In the genomic region with DNA sequence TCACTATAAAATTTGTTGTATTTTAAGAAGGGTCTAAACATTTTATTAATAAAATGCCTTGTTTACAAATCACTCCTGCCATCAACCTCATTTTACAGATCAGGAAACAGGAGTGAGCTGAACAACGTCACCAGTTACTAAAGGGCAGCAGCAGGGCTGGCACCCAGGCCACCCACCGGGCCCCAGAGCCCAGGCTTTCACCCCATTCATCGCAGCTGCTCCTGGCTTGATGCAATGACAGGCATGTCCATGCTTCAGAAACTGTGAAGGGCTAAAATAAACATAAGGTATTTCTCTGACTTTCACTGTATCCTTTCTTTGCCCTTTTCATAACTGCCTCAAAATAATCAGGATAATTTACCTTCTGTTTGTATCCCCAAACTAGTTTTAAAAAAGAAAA, we compare ENCODE assay signal across 27 cellular contexts.
"Had no signal": no experiment of that assay in that cellular context is flagged by ENCODE, and none has a peak within 500 bp of the region (broad histone marks: within the 10 kb centered on the region; RNA-seq: fewer than 3 reads in every experiment).

No MANE protein-coding gene starts in this region.

- H3K9me3 Mint-ChIP-seq: nephron, neural crest cell had no signal

- H3K4me2 ChIP-seq: smooth muscle cell had no signal

- FAIRE-seq: kidney, pancreas had no signal

- ATAC-seq: left colon; left lung; lower lobe of right lung; naive thymus-derived CD8-positive, alpha-beta T cell; pancreas; right cardiac atrium; sciatic nerve; stimulated activated memory B cell treated with anti-CD40 and anti-IgM and Interleukin-4, amounts not matched to agents 10 μg/mL and 1 μg/mL and 100 μg/mL, for 72 hours; stimulated activated naive CD8-positive, alpha-beta T cell treated with anti-CD3 and anti-CD28 coated beads, Interleukin-15, amount 100 ng/mL, for 72 hours had no signal

- H3K27ac ChIP-seq: left lung, lower lobe of right lung, pancreas, prostate gland, tibial nerve, uterus had no signal

- H3K4me1 ChIP-seq: lower lobe of right lung, pancreas, prostate gland, tibial nerve, uterus had no signal

- H3K9me3 ChIP-seq: lower lobe of right lung, pancreas, prostate gland, tibial nerve, uterus had no signal

- H3K36me3 ChIP-seq: pancreas, prostate gland, uterus had no signal

- H3K27ac Mint-ChIP-seq: nephron; stimulated activated memory B cell treated with anti-CD40 and anti-IgM and Interleukin-4, amounts not matched to agents 10 μg/mL and 1 μg/mL and 100 μg/mL, for 72 hours; stimulated activated naive CD8-positive, alpha-beta T cell treated with anti-CD3 and anti-CD28 coated beads, Interleukin-15, amount 100 ng/mL, for 72 hours; type B pancreatic cell had no signal

- DNase-seq: kidney; left colon; left lung; lower lobe of right lung; mammary epithelial cell; mesenchymal stem cell; naive thymus-derived CD8-positive, alpha-beta T cell; nucleus accumbens; pancreas; retina; right cardiac atrium; stimulated activated CD4-positive, alpha-beta T cell treated with anti-CD3 and anti-CD28 coated beads, Interleukin-1b, Interleukin-23, amount 100 ng/mL, for 48 hours; stimulated activated CD4-positive, alpha-beta T cell treated with anti-CD3 and anti-CD28 coated beads, Interleukin-2, amount 100 ng/mL, for 48 hours; stimulated activated CD4-positive, alpha-beta T cell treated with anti-CD3 and anti-CD28 coated beads, Interleukin-4, amount 100 ng/mL, for 4 hours; stimulated activated CD8-positive, alpha-beta memory T cell treated with anti-CD3 and anti-CD28 coated beads, Interleukin-4, amount 100 ng/mL, for 48 hours; stimulated activated naive CD4-positive, alpha-beta T cell treated with Interleukin-2 at 50 U/mL for 16 hours; stimulated activated naive CD8-positive, alpha-beta T cell treated with anti-CD3 and anti-CD28 coated beads, Interleukin-15, amount 100 ng/mL, for 72 hours; substantia nigra; uterus had no signal

- H3K4me3 Mint-ChIP-seq: naive thymus-derived CD8-positive, alpha-beta T cell; nephron; neural crest cell; stimulated activated memory B cell treated with anti-CD40 and anti-IgM and Interleukin-4, amounts not matched to agents 10 μg/mL and 1 μg/mL and 100 μg/mL, for 72 hours; stimulated activated naive CD8-positive, alpha-beta T cell treated with anti-CD3 and anti-CD28 coated beads, Interleukin-15, amount 100 ng/mL, for 72 hours; type B pancreatic cell had no signal

- H3K27me3 ChIP-seq: left lung, pancreas, tibial nerve, uterus had no signal

- H3K4me3 ChIP-seq: left lung, lower lobe of right lung, pancreas, prostate gland, smooth muscle cell, tibial nerve, uterus had no signal

- H3K27me3 Mint-ChIP-seq: naive thymus-derived CD8-positive, alpha-beta T cell; stimulated activated memory B cell treated with anti-CD40 and anti-IgM and Interleukin-4, amounts not matched to agents 10 μg/mL and 1 μg/mL and 100 μg/mL, for 72 hours; stimulated activated naive CD8-positive, alpha-beta T cell treated with anti-CD3 and anti-CD28 coated beads, Interleukin-15, amount 100 ng/mL, for 72 hours; type B pancreatic cell had no signal
